Comparison of ENCODE assay signal across 11 cellular contexts in the genomic region with DNA sequence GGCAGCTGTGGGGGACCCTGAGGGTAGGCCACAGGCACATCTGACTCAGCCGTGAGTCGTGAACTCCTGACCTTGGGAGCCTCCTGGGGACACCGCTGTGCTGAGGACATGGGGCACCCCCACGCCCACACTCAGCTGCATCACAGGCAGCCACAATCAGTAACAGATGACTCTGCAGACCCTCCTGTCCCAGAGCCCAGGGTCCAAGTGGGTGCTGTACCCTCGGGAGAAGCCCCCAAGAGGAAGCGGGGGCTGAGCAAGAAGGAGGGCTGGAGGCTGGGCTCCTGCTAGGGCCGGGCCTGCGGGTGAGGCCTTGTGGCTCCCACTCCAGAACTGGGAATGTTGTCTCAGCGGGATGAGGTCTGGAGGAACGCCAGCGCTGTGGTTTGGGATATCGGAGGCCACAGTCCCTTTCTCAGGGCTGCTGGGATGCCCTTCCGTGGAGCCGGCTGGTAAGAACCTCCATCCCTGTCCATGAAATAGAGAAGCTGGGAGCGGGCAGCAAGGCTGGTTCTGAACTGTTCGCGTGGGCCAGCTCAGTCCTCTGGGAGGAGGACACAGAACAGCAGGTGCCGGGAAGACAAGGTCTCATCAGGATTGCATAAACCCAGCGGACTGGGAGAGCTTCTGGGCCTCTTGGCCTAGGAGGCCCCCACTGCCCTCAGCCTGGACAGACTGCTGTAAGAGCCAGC. TPM values are rescaled to one million over a fixed set of nuclear protein-coding genes. Genes with fewer than 3 reads are reported as not detected.
DNase-seq lines count a peak whose midpoint lies in the region; ATAC-seq and TF ChIP-seq lines count a peak whose summit lies in the region.
"Had no signal": no experiment of that assay in that cellular context is flagged by ENCODE, and none has a peak within 500 bp of the region (broad histone marks: within the 10 kb centered on the region; RNA-seq: fewer than 3 reads in every experiment).

No MANE protein-coding gene starts in this region.

- no peak for TF ChIP-seq CTCF in fibroblast of lung (conservative IDR thresholded peaks at IDR 0.05 in 1 of 2, IDR thresholded peaks at IDR 0.05 in 1 of 2; ENCODE audit: low read depth in 1 of 2, low read length in 2 of 2)

- no peaks in the 10 kb centered on the region for H4K20me1 ChIP-seq in fibroblast of lung (ENCODE audit: control insufficient read depth, extremely low read depth, insufficient read depth, low read length)

- H3K27me3 ChIP-seq in NT2/D1 (ENCODE audit: insufficient read depth, insufficient read length) (no peaks in the 10 kb centered on the region), fibroblast of lung (ENCODE audit: control insufficient read depth, insufficient read depth, low read length) (no peaks in the 10 kb centered on the region)

- peak overlapping the region; percentile 47 for H3K27ac ChIP-seq in fibroblast of lung (ENCODE audit: insufficient read depth, low read length)

- H3K4me1 ChIP-seq in NT2/D1 (ENCODE audit: insufficient read depth, insufficient read length) = peaks cover 44% of the 10 kb centered on the region
- H3K4me1 ChIP-seq in fibroblast of lung (ENCODE audit: control insufficient read depth, extremely low read depth, insufficient read depth, low read length) = peaks cover 46% of the 10 kb centered on the region

- no peaks in the 10 kb centered on the region for H3K79me2 ChIP-seq in fibroblast of lung (ENCODE audit: control insufficient read depth, insufficient read depth, low read length)

- H3K4me2 ChIP-seq in fibroblast of lung (ENCODE audit: extremely low read depth, insufficient read depth, low read length) = peak overlapping the region; percentile 54

- no peaks in the 10 kb centered on the region; the same call in 1 of the 2 replicates for H3K9me3 ChIP-seq in NT2/D1 (ENCODE audit: insufficient read depth, low read length)
- no peaks in the 10 kb centered on the region for H3K9me3 ChIP-seq in fibroblast of lung (ENCODE audit: control insufficient read depth, insufficient read depth, low read depth, low read length)

- H3K36me3 ChIP-seq in NT2/D1 (ENCODE audit: insufficient read depth, insufficient read length, low read length) (peaks cover 4% of the 10 kb centered on the region), fibroblast of lung (ENCODE audit: control insufficient read depth, insufficient read depth, low read length) (no peaks in the 10 kb centered on the region)

- H3K9ac ChIP-seq in NT2/D1 (ENCODE audit: insufficient read length, low read depth) (peak overlapping the region; percentile 76), fibroblast of lung (ENCODE audit: insufficient read depth, low read length) (no peak overlapping the region)

- DNase-seq in GM04504 (ENCODE audit: low read depth) (peak; percentile 60), NT2/D1 (ENCODE audit: low read depth, low spot score) (no peak), fibroblast of lung (ENCODE audit: low read depth in 2 of 2) (peak; percentile 87 to 89), NCI-H345 (lab: John Stamatoyannopoulos, UW) (no peak), cerebellum (ENCODE audit: low spot score) (no peak), cerebellar cortex (ENCODE audit: low spot score) (no peak)
- peak; percentile 69 for DNase-seq in stimulated activated CD4-positive, alpha-beta T cell treated with anti-CD3 and anti-CD28 coated beads, Interleukin-1b, Interleukin-23, amount 100 ng/mL, for 48 hours
- DNase-seq: amygdala, NCI-H1436 treated with DMSO at 0.1 percent for 48 hours had no signal

- H2AFZ ChIP-seq in fibroblast of lung (ENCODE audit: low read length) = no peak overlapping the region

- H3K4me3 ChIP-seq in NT2/D1 (ENCODE audit: insufficient read length, low read depth) (no peak overlapping the region), fibroblast of lung (replicated peaks in 1 of 4; ENCODE audit: control extremely low read depth in 1 of 4, insufficient read depth in 1 of 4, low read depth in 3 of 4, low read length in 4 of 4) (peak overlapping the region in 1 of 4 experiments; percentile 12)

- no peak for ATAC-seq in HG02884 (IDR thresholded peaks at IDR 0.05; ENCODE audit: unreplicated experiment)

RNA-seq across cellular contexts. Expression of gene LAMA5, which starts 3.1 kb away (rescaled TPM):
- total RNA-seq in fibroblast of lung (47.0 and 81.6 TPM in 2 replicates), cerebellum (24.6 TPM)
- 1.5 and 4.3 TPM in 2 replicates for polyA plus RNA-seq in fibroblast of lung
- 22.0 and 58.2 TPM in 2 replicates for polyA plus RNA-seq in fibroblast of lung (2012)
- 6.9 and 17.3 TPM in 2 replicates for polyA minus RNA-seq in fibroblast of lung (ENCODE audit: low replicate concordance)

RNA-seq across cellular contexts. Expression of gene RPS21, which starts 16.6 kb away (rescaled TPM):
- 718 and 867 TPM in 2 replicates for total RNA-seq in fibroblast of lung
- polyA plus RNA-seq in fibroblast of lung = 2,081 and 2,825 TPM in 2 replicates
- 3,514 and 3,924 TPM in 2 replicates for polyA plus RNA-seq in fibroblast of lung (2012)
- polyA minus RNA-seq in fibroblast of lung (ENCODE audit: low replicate concordance) = 272 and 495 TPM in 2 replicates
- total RNA-seq in cerebellum = 422 TPM

RNA-seq across cellular contexts. Expression of gene CABLES2, which starts 36.8 kb away (rescaled TPM):
- total RNA-seq in fibroblast of lung = 0.51 and 0.66 TPM in 2 replicates
- 2.9 and 4.4 TPM in 2 replicates for polyA plus RNA-seq in fibroblast of lung
- 3.4 and 5.3 TPM in 2 replicates for polyA plus RNA-seq in fibroblast of lung (2012)
- polyA minus RNA-seq in fibroblast of lung (ENCODE audit: low replicate concordance) = 7.4 and 8.2 TPM in 2 replicates
- 5.4 TPM for total RNA-seq in cerebellum

RNA-seq across cellular contexts. Expression of gene RBBP8NL, which starts 57.1 kb away (rescaled TPM):
- total RNA-seq in fibroblast of lung (not detected in 2 replicates), cerebellum (not detected)
- polyA plus RNA-seq in fibroblast of lung = not detected in 2 replicates
- polyA plus RNA-seq in fibroblast of lung (2012) = not detected in 2 replicates
- polyA minus RNA-seq in fibroblast of lung (ENCODE audit: low replicate concordance) = not detected in 2 replicates
- polyA plus RNA-seq: neural cell had no signal

Comparison
In these comparisons a context has a peak if more than half of its experiments do, and no peak if none do; other contexts are left out.
1. DNase-seq: peak in GM04504 (single experiment), fibroblast of lung (2 of 2) and stimulated activated CD4-positive, alpha-beta T cell treated with anti-CD3 and anti-CD28 coated beads, Interleukin-1b, Interleukin-23, amount 100 ng/mL, for 48 hours (single experiment); none in NT2/D1 (single experiment), NCI-H345 (single experiment), cerebellum (single experiment) and cerebellar cortex (single experiment).